25 cellular contexts compared by ENCODE assay signal in genomic region chr12:5476356-5476755, GRCh38. TPM values are rescaled to one million over a fixed set of nuclear protein-coding genes. Genes with fewer than 3 reads are reported as not detected.
DNase-seq lines count a peak whose midpoint lies in the region; ATAC-seq, FAIRE-seq and TF ChIP-seq lines count a peak whose summit lies in the region.
"Had no signal": no experiment of that assay in that cellular context is flagged by ENCODE, and none has a peak within 500 bp of the region (broad histone marks: within the 10 kb centered on the region; RNA-seq: fewer than 3 reads in every experiment).

No MANE protein-coding gene starts in this region.

- H3F3A ChIP-seq in DOHH2 (ENCODE audit: control insufficient read depth, insufficient read depth): peaks cover 19% of the 10 kb centered on the region

- H3K9me3 ChIP-seq in DOHH2 (ENCODE audit: control insufficient read depth, insufficient read depth, low read length) (no peaks in the 10 kb centered on the region), body of pancreas (no peaks in the 10 kb centered on the region)
- H3K9me3 ChIP-seq: BLaER1, Caco-2, HAP-1 had no signal

- peak overlapping the region; percentile 24 for H3K4me2 ChIP-seq in DOHH2 (ENCODE audit: low read length)
- H3K4me2 ChIP-seq: BLaER1 had no signal

- H4K20me1 ChIP-seq in DOHH2 (ENCODE audit: control insufficient read depth, insufficient read depth, low read depth, low read length): no peaks in the 10 kb centered on the region
- H4K20me1 ChIP-seq: BLaER1 had no signal

- no peak overlapping the region for H3K4me3 ChIP-seq in DOHH2 (ENCODE audit: low read length)
- H3K4me3 ChIP-seq in body of pancreas: no peak overlapping the region
- H3K4me3 ChIP-seq: BLaER1, HAP-1 had no signal

- H3K9me2 ChIP-seq in DOHH2 (replicated peaks; ENCODE audit: control insufficient read depth, low read length): no peaks in the 10 kb centered on the region

- H3K79me2 ChIP-seq in DOHH2 (ENCODE audit: control insufficient read depth, low read length): no peaks in the 10 kb centered on the region

- intact Hi-C loops in body of pancreas (cut with DNase I): no loop called here

- WGBS in body of pancreas, 2 donors: 82 to 86% methylated on average over 6 of the region's 6 CpGs

- peaks cover 19% of the 10 kb centered on the region; the same call in 1 of the 2 replicates for H3K36me3 ChIP-seq in DOHH2 (ENCODE audit: control insufficient read depth, low read length)
- H3K36me3 ChIP-seq in body of pancreas (replicated peaks in 1 of 2; ENCODE audit: insufficient read depth in 1 of 2, low read depth in 2 of 2): no peaks in the 10 kb centered on the region
- H3K36me3 ChIP-seq: BLaER1, HAP-1 had no signal

- TF ChIP-seq POLR2A in body of pancreas (IDR thresholded peaks at IDR 0.05): no peak

- H3K27me3 ChIP-seq in DOHH2 (ENCODE audit: control insufficient read depth, low read length): no peaks in the 10 kb centered on the region
- H3K27me3 ChIP-seq in body of pancreas: no peaks in the 10 kb centered on the region
- H3K27me3 ChIP-seq: BLaER1 had no signal

- FAIRE-seq in urothelium cell line (lab: Jason Lieb, UNC): peak; percentile 32
- FAIRE-seq: A204.1, GM12891, GM18507, H54 had no signal

- H3K4me1 ChIP-seq in DOHH2 (ENCODE audit: control insufficient read depth, low read length): peaks cover 92% of the 10 kb centered on the region
- no peaks in the 10 kb centered on the region for H3K4me1 ChIP-seq in body of pancreas
- H3K4me1 ChIP-seq: Caco-2, HAP-1 had no signal

- ATAC-seq in body of pancreas (no peak), omental fat pad (ENCODE audit: low FRiP score) (no peak)
- ATAC-seq: CD8-positive, alpha-beta T cell had no signal

- H3K27ac ChIP-seq in DOHH2 (ENCODE audit: low read depth, low read length) (peak overlapping the region; percentile 99), body of pancreas (no peak overlapping the region)
- H3K27ac ChIP-seq: 22Rv1, BLaER1, C4-2B had no signal

- no peak for TF ChIP-seq CTCF in DOHH2 (IDR thresholded peaks at IDR 0.05; ENCODE audit: low read depth, low read length, poor library complexity, severe bottlenecking)
- TF ChIP-seq CTCF in body of pancreas (IDR thresholded peaks at IDR 0.05): no peak
- TF ChIP-seq CTCF in omental fat pad (IDR thresholded peaks at IDR 0.05): no peak

- DNase-seq in RPMI7951 (ENCODE audit: low read depth) (peak; percentile 74), epidermal melanocyte (ENCODE audit: insufficient read length, low spot score) (peak; percentile 54), urothelium cell line (ENCODE audit: low spot score) (no peak), body of pancreas (no peak), GM03348 (ENCODE audit: low spot score) (no peak), omental fat pad (ENCODE audit: low spot score) (no peak)
- DNase-seq: Caco-2; CD4-positive, CD25-positive, alpha-beta regulatory T cell; CD8-positive, alpha-beta T cell; DMS153; DND-41; EL; GDM1; GOT3; HFFc6 had no signal

RNA-seq across cellular contexts. Expression of gene NTF3, which starts 44.4 kb away (rescaled TPM):
- 8.6 and 9.4 TPM in 2 replicates for total RNA-seq in RPMI7951 (2014; rRNA removed; shearing (Covaris generic))
- not detected for total RNA-seq in body of pancreas
- total RNA-seq in omental fat pad: not detected
- total RNA-seq: B cell; CD4-positive, CD25-positive, alpha-beta regulatory T cell; CD8-positive, alpha-beta T cell had no signal

Comparison
In these comparisons a context has a peak if more than half of its experiments do, and no peak if none do; other contexts are left out.
1. DNase-seq: peak in RPMI7951 (single experiment) and epidermal melanocyte (single experiment); none in urothelium cell line (single experiment), body of pancreas (0 of 4), GM03348 (single experiment) and omental fat pad (single experiment).